12 cellular contexts compared by ENCODE assay signal in genomic region chr10:73601486-73601921, GRCh38. TPM values are rescaled to one million over a fixed set of nuclear protein-coding genes. Genes with fewer than 3 reads are reported as not detected.
DNase-seq lines count a peak whose midpoint lies in the region; ATAC-seq and TF ChIP-seq lines count a peak whose summit lies in the region.
"Had no signal": no experiment of that assay in that cellular context is flagged by ENCODE, and none has a peak within 500 bp of the region (broad histone marks: within the 10 kb centered on the region; RNA-seq: fewer than 3 reads in every experiment).

No MANE protein-coding gene starts in this region.

- no peaks in the 10 kb centered on the region for H4K20me1 ChIP-seq in PC-9 (ENCODE audit: insufficient read depth)
- H4K20me1 ChIP-seq in smooth muscle cell (ENCODE audit: low read depth): no peaks in the 10 kb centered on the region

- H3K79me1 ChIP-seq in neuronal stem cell (ENCODE audit: low read depth, low read length): no peaks in the 10 kb centered on the region

- H4K91ac ChIP-seq in neuronal stem cell (ENCODE audit: low read depth, low read length, poor library complexity): no peak overlapping the region

- H3K9me3 ChIP-seq in PC-9 (ENCODE audit: insufficient read depth, low read depth) (no peaks in the 10 kb centered on the region), smooth muscle cell (replicated peaks; ENCODE audit: low read depth) (no peaks in the 10 kb centered on the region), neuronal stem cell (replicated peaks in 1 of 2; ENCODE audit: control insufficient read depth in 2 of 2, insufficient read depth in 1 of 2, low read depth in 1 of 2, low read length in 2 of 2) (no peaks in the 10 kb centered on the region)

- H2BK5ac ChIP-seq in neuronal stem cell (ENCODE audit: low read length): no peak overlapping the region

- POLR2A ChIA-PET in HEK293T (lab: Yijun Ruan, JAX) (interaction anchor here (0.9 to 1.1 kb wide), 2 partner anchors 9 to 24 kb away, joined by 3 read pairs; no protein-coding TSS in a partner anchor), PC-9 (lab: Charles Lee; ENCODE audit: unreplicated experiment) (interaction anchor here (0.6 to 1.4 kb wide), 12 partner anchors 10 to 918 kb away, joined by 3 to 28 read pairs (median 5); partner anchors contain the start of genes DNAJC9, PPP3CB and USP54)

- no peak overlapping the region for H3K4ac ChIP-seq in neuronal stem cell (ENCODE audit: low read length)

- no TSS peak for BruUV-seq in PC-9 (replicated peaks; lab: Mats Ljungman, UMichigan)

- H2BK12ac ChIP-seq in neuronal stem cell (ENCODE audit: low read length): no peak overlapping the region

- H3K36me3 ChIP-seq in PC-9 (ENCODE audit: low read depth) (no peaks in the 10 kb centered on the region), smooth muscle cell (ENCODE audit: low read depth) (no peaks in the 10 kb centered on the region), neuronal stem cell (replicated peaks in 1 of 2; ENCODE audit: control insufficient read depth in 2 of 2, insufficient read depth in 2 of 2, low read length in 2 of 2) (peaks cover 0 to 14% of the 10 kb centered on the region in 2 donors)

- H3K27ac ChIP-seq in PC-9: peak overlapping the region; percentile 77
- peak overlapping the region; percentile 93 for H3K27ac ChIP-seq in smooth muscle cell (ENCODE audit: low read depth)
- no peak overlapping the region for H3K27ac ChIP-seq in neuronal stem cell (replicated peaks; ENCODE audit: low read length)

- H3K4me1 ChIP-seq in PC-9 (replicated peaks; ENCODE audit: insufficient read depth): peaks cover 21% of the 10 kb centered on the region
- H3K4me1 ChIP-seq in smooth muscle cell (ENCODE audit: low read depth): no peaks in the 10 kb centered on the region
- peaks cover 3 to 4% of the 10 kb centered on the region in 2 donors for H3K4me1 ChIP-seq in neuronal stem cell (ENCODE audit: control insufficient read depth in 2 of 2, insufficient read depth in 1 of 2, low read depth in 1 of 2, low read length in 2 of 2)

- no peak overlapping the region for H4K8ac ChIP-seq in neuronal stem cell (ENCODE audit: low read depth, low read length)

- H3K79me2 ChIP-seq in PC-9 (ENCODE audit: low read depth): peaks cover 12% of the 10 kb centered on the region; the same call in 1 of the 2 replicates
- no peaks in the 10 kb centered on the region for H3K79me2 ChIP-seq in smooth muscle cell (ENCODE audit: low read depth)

- WGBS in smooth muscle cell (ENCODE audit: low lambda C conversion rate): 46% methylated on average over 3 of the region's 3 CpGs
- no CpG with 5 or more reads among the region's 3 CpGs for WGBS in neuronal stem cell (ENCODE audit: extremely low coverage in 2 of 2, insufficient read length in 2 of 2, insufficient replicate concordance in 1 of 2), 2 donors

- H3K4me2 ChIP-seq in PC-9 (peak overlapping the region; percentile 66), smooth muscle cell (peak overlapping the region; percentile 33), neuronal stem cell (ENCODE audit: insufficient read depth, low read length, poor library complexity, severe bottlenecking) (no peak overlapping the region)

- no peak overlapping the region for H3K18ac ChIP-seq in neuronal stem cell (ENCODE audit: low read length)

- no peak overlapping the region for H2BK15ac ChIP-seq in neuronal stem cell (ENCODE audit: low read length)

- H3K9ac ChIP-seq in smooth muscle cell (ENCODE audit: low read depth) (peak overlapping the region; percentile 68), neuronal stem cell (ENCODE audit: low read depth, low read length, poor library complexity) (no peak overlapping the region)

- no peak for TF ChIP-seq CTCF in PC-9 (conservative IDR thresholded peaks at IDR 0.05)
- no peak for TF ChIP-seq CTCF in smooth muscle cell (IDR thresholded peaks at IDR 0.05; ENCODE audit: borderline replicate concordance, insufficient read depth, poor library complexity, severe bottlenecking)

- H3K4me3 ChIP-seq in PC-9: peak overlapping the region; percentile 11; the same call in 1 of the 2 replicates
- no peak overlapping the region for H3K4me3 ChIP-seq in smooth muscle cell
- no peak overlapping the region for H3K4me3 ChIP-seq in neuronal stem cell (ENCODE audit: low read length in 2 of 2)

- DNase-seq in HEK293T (ENCODE audit: extremely low spot score): no peak
- peak; percentile 86 to 100 for DNase-seq in PC-9
- peak; percentile 57 for DNase-seq in iPS-NIHi7 (ENCODE audit: extremely low spot score)
- DNase-seq in smooth muscle cell (lab: John Stamatoyannopoulos, UW; ENCODE audit: unreplicated experiment): no peak
- no peak for DNase-seq in neuronal stem cell (ENCODE audit: low spot score)
- DNase-seq in stimulated activated CD4-positive, alpha-beta T cell treated with anti-CD3 and anti-CD28 coated beads, Interleukin-2, amount 100 ng/mL, for 48 hours: no peak
- DNase-seq in activated CD4-positive, CD25-positive, alpha-beta regulatory T cell (lab: John Stamatoyannopoulos, UW): no peak
- DNase-seq: activated CD4-positive, alpha-beta T cell treated with anti-CD3 and anti-CD28 coated beads, Interleukin-2, amount 50 U/mL, for 4 hours; cerebellar nuclear complex; left ventricle myocardium superior; NK-92 treated with Interleukin-12 subunit alpha and Interleukin-12 subunit beta, amount 100 ng/mL, for 24 hours had no signal

- CTCF ChIA-PET in HEK293T (lab: Yijun Ruan, JAX) (interaction anchor here (0.7 kb wide), 1 partner anchor 26 kb away, joined by 3 read pairs; no protein-coding TSS in a partner anchor), PC-9 (lab: Charles Lee) (interaction anchor here (0.7 to 1.1 kb wide), 5 partner anchors 23 to 200 kb away, joined by 3 to 5 read pairs (median 4); no protein-coding TSS in a partner anchor)

- H3F3A ChIP-seq in PC-9 (ENCODE audit: insufficient read depth, low read depth) (peaks cover 24% of the 10 kb centered on the region), smooth muscle cell (ENCODE audit: low read depth) (no peaks in the 10 kb centered on the region)

- no peak overlapping the region for H3K14ac ChIP-seq in neuronal stem cell (ENCODE audit: low read length)

- H2AFZ ChIP-seq in PC-9 (no peak overlapping the region), smooth muscle cell (ENCODE audit: low read depth) (no peak overlapping the region), neuronal stem cell (ENCODE audit: low read length) (no peak overlapping the region)

- H2BK120ac ChIP-seq in neuronal stem cell (ENCODE audit: low read depth, low read length): no peak overlapping the region

- ATAC-seq in HG02852 (IDR thresholded peaks at IDR 0.05; ENCODE audit: unreplicated experiment): no peak
- ATAC-seq: left ventricle myocardium superior had no signal

- intact Hi-C loops in PC-9 (cut with micrococcal nuclease; ENCODE audit: unreplicated experiment): loop anchor here (1.0 kb wide), 2 partner anchors 10 to 24 kb away; partner anchors contain the start of gene USP54

- H3K23ac ChIP-seq in neuronal stem cell (ENCODE audit: low read depth, low read length, poor library complexity): no peak overlapping the region

- H3K27me3 ChIP-seq in PC-9 (ENCODE audit: insufficient read depth, low read depth): no peaks in the 10 kb centered on the region
- no peaks in the 10 kb centered on the region for H3K27me3 ChIP-seq in smooth muscle cell (ENCODE audit: low read depth)
- no peaks in the 10 kb centered on the region for H3K27me3 ChIP-seq in neuronal stem cell (ENCODE audit: control insufficient read depth in 3 of 3, insufficient read depth in 3 of 3, low read depth in 1 of 3, low read length in 3 of 3)

- no peaks in the 10 kb centered on the region for H3K9me2 ChIP-seq in PC-9 (ENCODE audit: insufficient read depth)

- H2AK5ac ChIP-seq in neuronal stem cell (ENCODE audit: low read depth, low read length): no peak overlapping the region

TF ChIP-seq in HEK293T, 16 proteins besides CTCF, POLR2A, EP300 and RAD21:
- no peak for TF ChIP-seq FOXM1 (IDR thresholded peaks at IDR 0.05; ENCODE audit: borderline replicate concordance)
- TF ChIP-seq PKNOX1 (IDR thresholded peaks at IDR 0.05): peak; percentile 83
TF ChIP-seq in HEK293T: peak in this region for 1.

RNA-seq across cellular contexts. Expression of gene USP54, which starts 10.4 kb away (rescaled TPM):
- 38.3 and 52.4 TPM in 2 replicates for total RNA-seq in PC-9 (2021)
- 8.2 and 10.2 TPM in 2 replicates for total RNA-seq in smooth muscle cell
- 3.1 and 6.8 TPM in 2 replicates for polyA plus RNA-seq in smooth muscle cell
- polyA plus RNA-seq in neuronal stem cell (2013, experiment 1 of 2): 80.7 TPM
- 79.9 TPM for polyA plus RNA-seq in neuronal stem cell (2013, experiment 2 of 2)

RNA-seq across cellular contexts. Expression of gene MYOZ1, which starts 39.8 kb away (rescaled TPM):
- 0.22 and 0.75 TPM in 2 replicates for total RNA-seq in PC-9 (2021)
- 2.4 and 3.9 TPM in 2 replicates for total RNA-seq in smooth muscle cell
- polyA plus RNA-seq in smooth muscle cell: 1.7 and 5.6 TPM in 2 replicates
- polyA plus RNA-seq in neuronal stem cell (2013, experiment 1 of 2): 3.9 TPM
- 4.0 TPM for polyA plus RNA-seq in neuronal stem cell (2013, experiment 2 of 2)

RNA-seq across cellular contexts. Expression of gene SYNPO2L, which starts 54.3 kb away (rescaled TPM):
- total RNA-seq in PC-9 (2021) (0.76 and 1.2 TPM in 2 replicates), smooth muscle cell (not detected in 2 replicates)
- polyA plus RNA-seq in smooth muscle cell: 0.18 and 0.25 TPM in 2 replicates
- polyA plus RNA-seq in neuronal stem cell (2013, experiment 1 of 2): 0.04 TPM
- 0.04 TPM for polyA plus RNA-seq in neuronal stem cell (2013, experiment 2 of 2)

Comparison
In these comparisons a context has a peak if more than half of its experiments do, and no peak if none do; other contexts are left out.
1. DNase-seq: peak in PC-9 (2 of 2) and iPS-NIHi7 (single experiment); none in HEK293T (single experiment), smooth muscle cell (single experiment), neuronal stem cell (single experiment), stimulated activated CD4-positive, alpha-beta T cell treated with anti-CD3 and anti-CD28 coated beads, Interleukin-2, amount 100 ng/mL, for 48 hours (0 of 2) and activated CD4-positive, CD25-positive, alpha-beta regulatory T cell (0 of 4).